17 cellular contexts compared by ENCODE assay signal in genomic region chr10:124663766-124664360, GRCh38.
DNase-seq lines count a peak whose midpoint lies in the region; ATAC-seq and TF ChIP-seq lines count a peak whose summit lies in the region.
"Had no signal": no experiment of that assay in that cellular context is flagged by ENCODE, and none has a peak within 500 bp of the region (broad histone marks: within the 10 kb centered on the region; RNA-seq: fewer than 3 reads in every experiment).

No MANE protein-coding gene starts in this region.

- TF ChIP-seq EP300 in upper lobe of left lung (IDR thresholded peaks at IDR 0.05) = no peak

- H3K27me3 Mint-ChIP-seq in central memory CD8-positive, alpha-beta T cell = no peaks in the 10 kb centered on the region
- no peaks in the 10 kb centered on the region for H3K27me3 Mint-ChIP-seq in stimulated activated naive B cell treated with anti-CD40 and anti-IgM and Interleukin-4, amounts not matched to agents 10 μg/mL and 1 μg/mL and 100 μg/mL, for 72 hours

- ATAC-seq in Right ventricle myocardium inferior (no peak), heart left ventricle (no peak), upper lobe of left lung (ENCODE audit: low FRiP score in 2 of 2) (no peak), GM21515 (IDR thresholded peaks at IDR 0.05; ENCODE audit: unreplicated experiment) (no peak)
- no peak for ATAC-seq in central memory CD8-positive, alpha-beta T cell (replicated peaks; ENCODE audit: extremely low read depth, poor library complexity, severe bottlenecking)
- ATAC-seq in stimulated activated naive B cell treated with anti-CD40 and anti-IgM and Interleukin-4, amounts not matched to agents 10 μg/mL and 1 μg/mL and 100 μg/mL, for 72 hours (replicated peaks) = no peak
- ATAC-seq: Panc1 had no signal

- peaks cover 75% of the 10 kb centered on the region for H3K4me1 Mint-ChIP-seq in central memory CD8-positive, alpha-beta T cell
- peaks cover 48 to 90% of the 10 kb centered on the region in 2 donors for H3K4me1 Mint-ChIP-seq in stimulated activated naive B cell treated with anti-CD40 and anti-IgM and Interleukin-4, amounts not matched to agents 10 μg/mL and 1 μg/mL and 100 μg/mL, for 72 hours

- no peak overlapping the region for H3K4me3 Mint-ChIP-seq in central memory CD8-positive, alpha-beta T cell
- H3K4me3 Mint-ChIP-seq in stimulated activated naive B cell treated with anti-CD40 and anti-IgM and Interleukin-4, amounts not matched to agents 10 μg/mL and 1 μg/mL and 100 μg/mL, for 72 hours = no peak overlapping the region
- H3K4me3 Mint-ChIP-seq: HFFc6 had no signal

- H3K4me1 ChIP-seq in heart left ventricle (peaks cover 13 to 89% (median 48%) of the 10 kb centered on the region in 12 donors), esophagus squamous epithelium (peaks cover 5 to 77% (median 24%) of the 10 kb centered on the region in 3 donors), upper lobe of left lung (peaks cover 24 to 49% (median 35%) of the 10 kb centered on the region in 4 donors)
- H3K4me1 ChIP-seq: BE2C, SJCRH30 had no signal

- H3K27ac ChIP-seq in heart left ventricle = peak overlapping the region in 1 of 12 donors; percentile 28
- no peak overlapping the region for H3K27ac ChIP-seq in esophagus squamous epithelium
- no peak overlapping the region for H3K27ac ChIP-seq in upper lobe of left lung
- H3K27ac ChIP-seq: SJCRH30 had no signal

- H3K9me3 ChIP-seq in heart left ventricle (no peaks in the 10 kb centered on the region), esophagus squamous epithelium (no peaks in the 10 kb centered on the region), upper lobe of left lung (no peaks in the 10 kb centered on the region)
- H3K9me3 ChIP-seq: BE2C, SJCRH30 had no signal

- 81 to 89% (median 87%) methylated on average over 10 to 11 of the region's 11 CpGs for WGBS in heart left ventricle, 4 donors
- 69 to 93% methylated on average over 6 of the region's 11 CpGs for WGBS in esophagus squamous epithelium, 2 donors
- WGBS in upper lobe of left lung, 2 donors = 96% methylated on average over 9 to 10 of the region's 11 CpGs

- H3K27me3 ChIP-seq in heart left ventricle (no peaks in the 10 kb centered on the region), esophagus squamous epithelium (no peaks in the 10 kb centered on the region), upper lobe of left lung (no peaks in the 10 kb centered on the region)
- H3K27me3 ChIP-seq: BE2C, SJCRH30 had no signal

- TF ChIP-seq POLR2A in heart left ventricle (IDR thresholded peaks at IDR 0.05) (no peak), esophagus squamous epithelium (IDR thresholded peaks at IDR 0.05) (no peak), upper lobe of left lung (IDR thresholded peaks at IDR 0.05) (no peak)

- H3K27ac Mint-ChIP-seq in central memory CD8-positive, alpha-beta T cell (ENCODE audit: low read depth) = peak overlapping the region; percentile 25
- H3K27ac Mint-ChIP-seq in stimulated activated naive B cell treated with anti-CD40 and anti-IgM and Interleukin-4, amounts not matched to agents 10 μg/mL and 1 μg/mL and 100 μg/mL, for 72 hours = peak overlapping the region; percentile 14
- H3K27ac Mint-ChIP-seq: HFFc6 had no signal

- H3K4me3 ChIP-seq in heart left ventricle (no peak overlapping the region), esophagus squamous epithelium (no peak overlapping the region), upper lobe of left lung (no peak overlapping the region)
- H3K4me3 ChIP-seq: SJCRH30 had no signal

- TF ChIP-seq CTCF in heart left ventricle (IDR thresholded peaks at IDR 0.05) (no peak), esophagus squamous epithelium (IDR thresholded peaks at IDR 0.05) (no peak), upper lobe of left lung (IDR thresholded peaks at IDR 0.05) (no peak)

- intact Hi-C loops in Right ventricle myocardium inferior (cut with DNase I) (no loop called here), heart left ventricle (cut with DNase I) (no loop called here), esophagus squamous epithelium (cut with DNase I) (no loop called here)

- H3K9me3 Mint-ChIP-seq in central memory CD8-positive, alpha-beta T cell = no peaks in the 10 kb centered on the region
- H3K9me3 Mint-ChIP-seq in stimulated activated naive B cell treated with anti-CD40 and anti-IgM and Interleukin-4, amounts not matched to agents 10 μg/mL and 1 μg/mL and 100 μg/mL, for 72 hours = no peaks in the 10 kb centered on the region
- H3K9me3 Mint-ChIP-seq: HFFc6 had no signal

- peaks cover 27% of the 10 kb centered on the region for H3K36me3 Mint-ChIP-seq in central memory CD8-positive, alpha-beta T cell (ENCODE audit: insufficient read depth)
- H3K36me3 Mint-ChIP-seq in stimulated activated naive B cell treated with anti-CD40 and anti-IgM and Interleukin-4, amounts not matched to agents 10 μg/mL and 1 μg/mL and 100 μg/mL, for 72 hours = peaks cover 11 to 13% of the 10 kb centered on the region in 2 donors

- DNase-seq in Right ventricle myocardium inferior (ENCODE audit: missing footprints) (peak; percentile 34), heart left ventricle (no peak), DMS79 treated with DMSO at 0.1 percent for 48 hours (lab: John Stamatoyannopoulos, UW) (peak; percentile 5), esophagus squamous epithelium (lab: John Stamatoyannopoulos, UW) (no peak), upper lobe of left lung (no peak)
- no peak for DNase-seq in central memory CD8-positive, alpha-beta T cell (ENCODE audit: low spot score in 2 of 2)
- no peak for DNase-seq in stimulated activated naive B cell treated with anti-CD40 and anti-IgM and Interleukin-4, amounts not matched to agents 10 μg/mL and 1 μg/mL and 100 μg/mL, for 72 hours
- DNase-seq: BE2C, GDM1, H7, HFFc6, Kasumi-1, NCI-H187, NCI-H748 treated with DMSO at 0.1 percent for 48 hours, SJCRH30 had no signal

- H3K36me3 ChIP-seq in heart left ventricle = peaks cover 0 to 31% (median 0%) of the 10 kb centered on the region in 9 donors
- H3K36me3 ChIP-seq in esophagus squamous epithelium = peaks cover 0 to 72% (median 5%) of the 10 kb centered on the region in 3 donors
- H3K36me3 ChIP-seq in upper lobe of left lung = peaks cover 0 to 10% (median 3%) of the 10 kb centered on the region in 4 donors
- H3K36me3 ChIP-seq: SJCRH30 had no signal

Comparison
In these comparisons a context has a peak if more than half of its experiments do, and no peak if none do; other contexts are left out.
1. DNase-seq: peak in Right ventricle myocardium inferior (single experiment) and DMS79 treated with DMSO at 0.1 percent for 48 hours (single experiment); none in heart left ventricle (0 of 5), central memory CD8-positive, alpha-beta T cell (0 of 2), stimulated activated naive B cell treated with anti-CD40 and anti-IgM and Interleukin-4, amounts not matched to agents 10 μg/mL and 1 μg/mL and 100 μg/mL, for 72 hours (single experiment), esophagus squamous epithelium (single experiment) and upper lobe of left lung (0 of 2).